Comparison of ENCODE assay signal across 15 cellular contexts in genomic region chr12:3244219-3244750, GRCh38.
A peak's percentile ranks its signal among the peaks of the same experiment; 100 is the strongest.
DNase-seq lines count a peak whose midpoint lies in the region; ATAC-seq lines count a peak whose summit lies in the region.
"Had no signal": no experiment of that assay in that cellular context is flagged by ENCODE, and none has a peak within 500 bp of the region (broad histone marks: within the 10 kb centered on the region; RNA-seq: fewer than 3 reads in every experiment).

No MANE protein-coding gene starts in this region.

- DNase-seq in Right ventricle myocardium superior (peak; percentile 52), Right ventricle myocardium inferior (ENCODE audit: missing footprints) (no peak), NCI-H524 (lab: John Stamatoyannopoulos, UW) (peak; percentile 92 to 96), left cardiac atrium (peak; percentile 31), NCI-H510A treated with DMSO at 0.1 percent for 48 hours (lab: John Stamatoyannopoulos, UW) (no peak)
- no peak for DNase-seq in activated CD4-positive, alpha-beta T cell treated with anti-CD3 and anti-CD28 coated beads for 1 hour
- DNase-seq: CD4-positive, alpha-beta memory T cell; HFFc6; KG1; NCI-H1105 treated with DMSO at 0.1 percent for 48 hours; NCI-H187 treated with DMSO at 0.1 percent for 48 hours; NCI-H774; PC-3; RPMI8226 had no signal

- ATAC-seq in Right ventricle myocardium superior (ENCODE audit: poor library complexity): no peak
- no peak for ATAC-seq in Right ventricle myocardium inferior
- ATAC-seq in left cardiac atrium: peak; percentile 11 to 35
- no peak for ATAC-seq in GM21381 (IDR thresholded peaks at IDR 0.05; ENCODE audit: unreplicated experiment)
- ATAC-seq: PC-3 had no signal

- intact Hi-C loops in Right ventricle myocardium superior (cut with DNase I) (no loop called here), Right ventricle myocardium inferior (cut with DNase I) (no loop called here), left cardiac atrium (cut with DNase I) (no loop called here)

Comparison
In these comparisons a context has a peak if more than half of its experiments do, and no peak if none do; other contexts are left out.
1. ATAC-seq: peak in left cardiac atrium (2 of 2); none in Right ventricle myocardium superior (single experiment), Right ventricle myocardium inferior (single experiment) and GM21381 (single experiment).
2. DNase-seq: peak in Right ventricle myocardium superior (single experiment), NCI-H524 (2 of 2) and left cardiac atrium (single experiment); none in Right ventricle myocardium inferior (single experiment), NCI-H510A treated with DMSO at 0.1 percent for 48 hours (single experiment) and activated CD4-positive, alpha-beta T cell treated with anti-CD3 and anti-CD28 coated beads for 1 hour (single experiment).